ENCODE assay signal across 8 cellular contexts in the genomic region with DNA sequence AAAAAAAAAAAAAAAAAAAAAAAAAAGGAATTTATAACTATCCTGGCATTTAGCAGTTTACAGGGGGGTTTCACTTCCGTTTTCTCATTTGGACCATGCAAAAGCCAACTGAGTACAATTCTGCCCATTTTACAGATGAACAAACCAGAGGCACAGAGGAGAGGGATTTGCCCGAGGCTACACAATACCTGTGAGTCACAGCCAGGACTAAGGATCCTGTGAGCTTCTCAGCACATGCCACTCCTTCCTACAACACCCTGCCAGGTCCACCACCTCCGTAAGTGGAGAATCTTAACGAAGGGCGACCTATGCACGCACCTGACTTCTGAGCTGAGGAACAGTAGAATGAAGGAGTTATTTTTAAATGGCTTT.
DNase-seq lines count a peak whose midpoint lies in the region; ATAC-seq and TF ChIP-seq lines count a peak whose summit lies in the region.

No MANE protein-coding gene starts in this region.

- H3K4me3 ChIP-seq in skeletal muscle tissue (ENCODE audit: low read length in 3 of 3): peak overlapping the region; percentile 49 to 66 (median 64)

- CTCF ChIA-PET in activated B cell treated with CpG ODN at 0.5 μM for 24 hours (lab: Charles Lee): interaction anchor here (1.2 kb wide), 1 partner anchor 106 kb away, joined by 4 read pairs; no protein-coding TSS in a partner anchor

- ATAC-seq in activated B cell treated with CpG ODN at 0.5 μM for 24 hours (ENCODE audit: low read depth) (no peak), foreskin keratinocyte (peak; percentile 57)

- peak overlapping the region; percentile 73 for H3K27ac Mint-ChIP-seq in activated B cell treated with CpG ODN at 0.5 μM for 24 hours

- peak overlapping the region; percentile 78 for H3K4me3 Mint-ChIP-seq in activated B cell treated with CpG ODN at 0.5 μM for 24 hours

- no peaks in the 10 kb centered on the region for H3K36me3 ChIP-seq in skeletal muscle tissue (ENCODE audit: control insufficient read depth in 3 of 3, insufficient read depth in 3 of 3, low read length in 3 of 3)

- DNase-seq in GM20000 (ENCODE audit: low spot score) (peak; percentile 3), activated B cell treated with CpG ODN at 0.5 μM for 24 hours (no peak), foreskin keratinocyte (no peak), NCI-H524 (lab: John Stamatoyannopoulos, UW) (no peak), NCI-H510A (lab: John Stamatoyannopoulos, UW) (no peak), NCI-H2171 (lab: John Stamatoyannopoulos, UW) (no peak)
- no peak for DNase-seq in stimulated activated naive CD4-positive, alpha-beta T cell (lab: John Stamatoyannopoulos, UW)

- peaks cover 14% of the 10 kb centered on the region for H3K4me1 Mint-ChIP-seq in activated B cell treated with CpG ODN at 0.5 μM for 24 hours

- H3K27me3 Mint-ChIP-seq in activated B cell treated with CpG ODN at 0.5 μM for 24 hours: peaks cover 5% of the 10 kb centered on the region

- no peaks in the 10 kb centered on the region for H3K36me3 Mint-ChIP-seq in activated B cell treated with CpG ODN at 0.5 μM for 24 hours (ENCODE audit: low read depth)

- intact Hi-C loops in activated B cell treated with CpG ODN at 0.5 μM for 24 hours (cut with micrococcal nuclease): loop anchor here (1.0 to 10.0 kb wide), 3 partner anchors 74 to 135 kb away; no protein-coding TSS in a partner anchor

- peak overlapping the region in 1 of 3 donors; percentile 79 for H3K9ac ChIP-seq in skeletal muscle tissue (ENCODE audit: low read depth in 1 of 3, low read length in 3 of 3)

- H3K4me1 ChIP-seq in foreskin keratinocyte (no peaks in the 10 kb centered on the region), skeletal muscle tissue (ENCODE audit: control insufficient read depth in 3 of 3, insufficient read depth in 3 of 3, low read length in 3 of 3) (peaks cover 0 to 9% (median 3%) of the 10 kb centered on the region in 3 donors)

- H3K27me3 ChIP-seq in foreskin keratinocyte (no peaks in the 10 kb centered on the region), skeletal muscle tissue (ENCODE audit: control insufficient read depth in 3 of 3, insufficient read depth in 3 of 3, low read length in 3 of 3) (peaks cover 0 to 5% (median 0%) of the 10 kb centered on the region in 3 donors)

- no peaks in the 10 kb centered on the region for H3K9me3 ChIP-seq in skeletal muscle tissue (ENCODE audit: control insufficient read depth in 3 of 3, low read length in 3 of 3)

- H3K27ac ChIP-seq in foreskin keratinocyte (peak overlapping the region; percentile 66), skeletal muscle tissue (ENCODE audit: low read depth, low read length) (peak overlapping the region; percentile 77)

- no peak for TF ChIP-seq CTCF in GM20000 (IDR thresholded peaks at IDR 0.05; ENCODE audit: extremely low read depth, missing control alignments)
- no peak for TF ChIP-seq CTCF in activated B cell treated with CpG ODN at 0.5 μM for 24 hours (IDR thresholded peaks at IDR 0.05)
- no peak for TF ChIP-seq CTCF in foreskin keratinocyte (conservative IDR thresholded peaks at IDR 0.05)

- POLR2A ChIA-PET in activated B cell treated with CpG ODN at 0.5 μM for 24 hours (lab: Charles Lee): interaction anchor here (0.7 to 2.4 kb wide), 2 partner anchors 75 to 76 kb away, joined by 7 to 22 read pairs; a partner anchor contains a TSS

- H3K9me3 Mint-ChIP-seq in activated B cell treated with CpG ODN at 0.5 μM for 24 hours: no peaks in the 10 kb centered on the region
